In the genomic region with DNA sequence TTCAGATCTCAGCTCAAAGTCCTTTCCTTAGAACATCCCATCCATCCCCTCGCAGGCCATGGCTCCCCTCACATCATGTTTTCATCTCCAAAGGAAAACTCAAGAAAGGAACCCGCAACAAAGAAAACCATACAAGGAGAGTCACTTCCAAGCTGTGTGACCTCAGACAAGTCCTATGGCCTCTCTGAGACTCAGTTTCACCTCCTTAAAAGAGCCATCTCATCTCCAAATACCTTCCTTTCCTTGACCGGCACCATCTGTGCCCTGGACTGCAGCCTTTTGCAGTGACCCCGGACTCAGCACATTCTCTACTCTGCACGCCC, we compare ENCODE assay signal across 22 cellular contexts. TPM values are rescaled to one million over a fixed set of nuclear protein-coding genes. Genes with fewer than 3 reads are reported as not detected.
DNase-seq lines count a peak whose midpoint lies in the region; ATAC-seq, FAIRE-seq and TF ChIP-seq lines count a peak whose summit lies in the region.
"Had no signal": no experiment of that assay in that cellular context is flagged by ENCODE, and none has a peak within 500 bp of the region (broad histone marks: within the 10 kb centered on the region; RNA-seq: fewer than 3 reads in every experiment).

No MANE protein-coding gene starts in this region.

- H2BK15ac ChIP-seq in H9 (ENCODE audit: low read depth, low read length), result no peak overlapping the region
- peak overlapping the region; percentile 62; the same call in 1 of the 2 replicates for H2BK15ac ChIP-seq in H1 (ENCODE audit: low read length)

- H3K14ac ChIP-seq in H9 (ENCODE audit: insufficient read depth, low read length) (no peak overlapping the region), H1 (ENCODE audit: insufficient read length) (no peak overlapping the region)

- H4K8ac ChIP-seq in H9 (replicated peaks; ENCODE audit: insufficient read length, low read depth, low read length), result no peak overlapping the region
- peak overlapping the region; percentile 4; the same call in 1 of the 2 replicates for H4K8ac ChIP-seq in H1 (ENCODE audit: extremely low read depth, insufficient read depth, low read length)

- H3K9ac ChIP-seq in H9 (ENCODE audit: extremely low read depth, insufficient read length, low read length) (no peak overlapping the region), H1 (replicated peaks in 1 of 4; ENCODE audit: extremely low read depth in 1 of 4, low read depth in 3 of 4, low read length in 3 of 4) (no peak overlapping the region)
- H3K9ac ChIP-seq: BLaER1 treated with 17β-estradiol and CSF1 and Interleukin-3, amounts not matched to agents 10 nM and 100 nM; GM23248 had no signal

- TF ChIP-seq RAD21 in H1 (IDR thresholded peaks at IDR 0.05 in 1 of 2, conservative IDR thresholded peaks at IDR 0.05 in 1 of 2; ENCODE audit: low read depth in 2 of 2, low read length in 2 of 2), result no peak

- H3K56ac ChIP-seq in H9 (ENCODE audit: insufficient read length, low read depth, low read length) (no peak overlapping the region), H1 (replicated peaks; ENCODE audit: insufficient read length, low read depth, low read length) (no peak overlapping the region)

- POLR2A ChIA-PET in CD8-positive, alpha-beta T cell (lab: Charles Lee), result interaction anchor here (1.2 kb wide), 1 partner anchor 10 kb away, joined by 5 read pairs; a partner anchor contains a TSS
- POLR2A ChIA-PET in H1 (lab: Charles Lee; ENCODE audit: partially characterized antibody), result interaction anchor here (1.1 to 1.7 kb wide), 2 partner anchors 10 to 11 kb away, joined by 3 to 5 read pairs; a partner anchor contains a TSS

- no peak for ATAC-seq in CD8-positive, alpha-beta T cell
- ATAC-seq in GM19035 (IDR thresholded peaks at IDR 0.05; ENCODE audit: unreplicated experiment), result no peak

- H4K20me1 ChIP-seq in H9 (ENCODE audit: control insufficient read depth, insufficient read depth, insufficient read length) (no peaks in the 10 kb centered on the region), H1 (replicated peaks in 1 of 2; ENCODE audit: control insufficient read depth in 1 of 2, insufficient read depth in 2 of 2, low read length in 2 of 2) (peaks cover 0 to 4% of the 10 kb centered on the region in 2 experiments)
- H4K20me1 ChIP-seq: BLaER1 treated with 17β-estradiol and CSF1 and Interleukin-3, amounts not matched to agents 10 nM and 100 nM had no signal

- H2AFZ ChIP-seq in H9 (ENCODE audit: low read length) (no peak overlapping the region), H1 (ENCODE audit: low read length) (no peak overlapping the region)
- H2AFZ ChIP-seq: GM23248 had no signal

- H3K9me3 Mint-ChIP-seq in CD8-positive, alpha-beta T cell, result no peaks in the 10 kb centered on the region
- no peaks in the 10 kb centered on the region for H3K9me3 Mint-ChIP-seq in H9
- H3K9me3 Mint-ChIP-seq: HFFc6 had no signal

- H3K36me3 ChIP-seq in CD8-positive, alpha-beta T cell (ENCODE audit: insufficient read depth, low read length), result no peaks in the 10 kb centered on the region
- no peaks in the 10 kb centered on the region for H3K36me3 ChIP-seq in H1 (ENCODE audit: control insufficient read depth in 2 of 4, insufficient read depth in 4 of 4, low read length in 3 of 4)
- no peaks in the 10 kb centered on the region for H3K36me3 ChIP-seq in neutrophil
- no peaks in the 10 kb centered on the region for H3K36me3 ChIP-seq in H7 (replicated peaks; ENCODE audit: control insufficient read depth, insufficient read depth, low read length)
- H3K36me3 ChIP-seq: BLaER1 treated with 17β-estradiol and CSF1 and Interleukin-3, amounts not matched to agents 10 nM and 100 nM; Peyer's patch; SJSA1 had no signal

- H3K4me1 ChIP-seq in CD8-positive, alpha-beta T cell (ENCODE audit: insufficient read depth, low read length), result peaks cover 7% of the 10 kb centered on the region
- H3K4me1 ChIP-seq in H9 (ENCODE audit: insufficient read depth, low read length) (no peaks in the 10 kb centered on the region; the same call in 1 of the 2 replicates), H1 (replicated peaks in 1 of 4; ENCODE audit: control insufficient read depth in 3 of 4, insufficient read depth in 4 of 4, low read length in 3 of 4) (peaks cover 0 to 4% (median 2%) of the 10 kb centered on the region in 4 experiments; a peak in 3 of 7 replicates), neutrophil (ENCODE audit: control insufficient read depth in 1 of 2, insufficient read depth in 1 of 2, low read depth in 1 of 2, low read length in 1 of 2) (peaks cover 86 to 88% of the 10 kb centered on the region in 2 experiments)
- H3K4me1 ChIP-seq: SJSA1 had no signal

- no peak overlapping the region for H3K4me3 ChIP-seq in CD8-positive, alpha-beta T cell (ENCODE audit: low read depth, low read length)
- H3K4me3 ChIP-seq in H1 (ENCODE audit: extremely low read depth in 1 of 4, insufficient read depth in 2 of 4, low read depth in 3 of 4, low read length in 4 of 4) (no peak overlapping the region), neutrophil (ENCODE audit: low read depth in 1 of 2, low read length in 1 of 2) (no peak overlapping the region), H7 (ENCODE audit: insufficient read depth, low read depth, low read length) (no peak overlapping the region)
- H3K4me3 ChIP-seq: BLaER1 treated with 17β-estradiol and CSF1 and Interleukin-3, amounts not matched to agents 10 nM and 100 nM; GM23248; Peyer's patch; SJSA1 had no signal

- H3K4ac ChIP-seq in H9 (ENCODE audit: low read depth, low read length) (no peak overlapping the region), H1 (replicated peaks; ENCODE audit: insufficient read length, low read depth, low read length) (no peak overlapping the region)

- H4K91ac ChIP-seq in H9 (ENCODE audit: insufficient read length, low read depth, low read length), result no peak overlapping the region
- H4K91ac ChIP-seq in H1 (replicated peaks; ENCODE audit: insufficient read length, low read length), result no peak overlapping the region

- no peaks in the 10 kb centered on the region for H3K9me3 ChIP-seq in CD8-positive, alpha-beta T cell (ENCODE audit: low read length)
- no peaks in the 10 kb centered on the region for H3K9me3 ChIP-seq in H9 (ENCODE audit: control insufficient read depth, low read depth, low read length)
- H3K9me3 ChIP-seq in H1 (ENCODE audit: insufficient read depth in 2 of 2, low read depth in 1 of 2, low read length in 1 of 2), result no peaks in the 10 kb centered on the region
- no peaks in the 10 kb centered on the region for H3K9me3 ChIP-seq in neutrophil
- H3K9me3 ChIP-seq: BLaER1 treated with 17β-estradiol and CSF1 and Interleukin-3, amounts not matched to agents 10 nM and 100 nM; Peyer's patch; SJSA1 had no signal

- H3K27ac ChIP-seq in CD8-positive, alpha-beta T cell (ENCODE audit: low read depth, low read length), result no peak overlapping the region
- no peak overlapping the region for H3K27ac ChIP-seq in H9 (ENCODE audit: insufficient read length, low read depth, low read length)
- no peak overlapping the region for H3K27ac ChIP-seq in H1 (ENCODE audit: low read depth, low read length)
- peak overlapping the region; percentile 88 for H3K27ac ChIP-seq in neutrophil
- H3K27ac ChIP-seq: BLaER1 treated with 17β-estradiol and CSF1 and Interleukin-3, amounts not matched to agents 10 nM and 100 nM; GM23248; SJSA1 had no signal

- no CpG with 5 or more reads among the region's 5 CpGs for WGBS in H9 (ENCODE audit: extremely low coverage, insufficient read length, low lambda C conversion rate)
- 90% methylated on average over 5 of the region's 5 CpGs; no CpG with 5 or more reads in 1 of the 2 experiments for WGBS in H1 (ENCODE audit: extremely low coverage in 1 of 2, insufficient coverage in 1 of 2, insufficient read length in 1 of 2, insufficient replicate concordance in 2 of 2, low coverage in 1 of 2, low lambda C conversion rate in 2 of 2, missing lambda C conversion rate in 1 of 2), 2 experiments

- H2BK5ac ChIP-seq in H9 (ENCODE audit: insufficient read length, low read length) (no peak overlapping the region), H1 (ENCODE audit: low read depth, low read length) (no peak overlapping the region)

- no peak overlapping the region for H2BK12ac ChIP-seq in H9 (ENCODE audit: insufficient read length, low read depth, low read length)
- no peak overlapping the region for H2BK12ac ChIP-seq in H1 (ENCODE audit: low read depth, low read length)

- intact Hi-C loops in CD8-positive, alpha-beta T cell (cut with DNase I, micrococcal nuclease), result no loop called here

- no peak for TF ChIP-seq CTCF in CD8-positive, alpha-beta T cell (IDR thresholded peaks at IDR 0.05)
- TF ChIP-seq CTCF in H9 (conservative IDR thresholded peaks at IDR 0.05) (no peak), H1 (IDR thresholded peaks at IDR 0.05; ENCODE audit: control extremely low read depth in 1 of 3, insufficient read depth in 1 of 3, low read depth in 1 of 3, low read length in 3 of 3) (no peak), neutrophil (IDR thresholded peaks at IDR 0.05) (no peak)

- peaks cover 55% of the 10 kb centered on the region for H3K4me1 Mint-ChIP-seq in CD8-positive, alpha-beta T cell (ENCODE audit: low read depth)
- peaks cover 11 to 13% of the 10 kb centered on the region in 2 experiments for H3K4me1 Mint-ChIP-seq in H9

- H2BK20ac ChIP-seq in H9 (ENCODE audit: low read depth, low read length, poor library complexity, severe bottlenecking) (no peak overlapping the region), H1 (ENCODE audit: low read length) (no peak overlapping the region)

- no peak for TF ChIP-seq POLR2A in H1 (IDR thresholded peaks at IDR 0.05; ENCODE audit: control extremely low read depth in 1 of 2, low read depth in 2 of 2, low read length in 2 of 2)

- H2BK120ac ChIP-seq in H9 (ENCODE audit: low read depth, low read length, poor library complexity, severe bottlenecking) (no peak overlapping the region), H1 (replicated peaks; ENCODE audit: low read depth, low read length) (no peak overlapping the region)

- H3K79me1 ChIP-seq in H9 (ENCODE audit: insufficient read depth, low read depth, low read length, poor library complexity, severe bottlenecking), result no peaks in the 10 kb centered on the region
- H3K79me1 ChIP-seq in H1 (ENCODE audit: low read depth, low read length), result no peaks in the 10 kb centered on the region; the same call in none of the 2 replicates

- no peak overlapping the region for H2AK5ac ChIP-seq in H9 (ENCODE audit: insufficient read length, low read length)
- H2AK5ac ChIP-seq in H1 (ENCODE audit: low read depth, low read length), result peak overlapping the region; percentile 28; the same call in 1 of the 2 replicates

- peak overlapping the region; percentile 39 for H3K27ac Mint-ChIP-seq in CD8-positive, alpha-beta T cell
- H3K27ac Mint-ChIP-seq in H9, result peak overlapping the region; percentile 11 to 57 (median 45); a peak in 5 of 7 replicates
- H3K27ac Mint-ChIP-seq: HFFc6 had no signal

- H3K4me3 Mint-ChIP-seq in CD8-positive, alpha-beta T cell, result no peak overlapping the region
- H3K4me3 Mint-ChIP-seq in H9, result no peak overlapping the region
- H3K4me3 Mint-ChIP-seq: HFFc6 had no signal

- no peak for TF ChIP-seq EP300 in H1 (IDR thresholded peaks at IDR 0.05; ENCODE audit: borderline replicate concordance in 1 of 2, low read depth in 2 of 2, low read length in 2 of 2)

- H3T11ph ChIP-seq in H9 (ENCODE audit: low read length), result no peak overlapping the region

- no peaks in the 10 kb centered on the region for H3K27me3 Mint-ChIP-seq in CD8-positive, alpha-beta T cell (ENCODE audit: low read depth)
- no peaks in the 10 kb centered on the region for H3K27me3 Mint-ChIP-seq in H9 (ENCODE audit: low read depth)

- peaks cover 2% of the 10 kb centered on the region for H3K36me3 Mint-ChIP-seq in CD8-positive, alpha-beta T cell
- H3K36me3 Mint-ChIP-seq in H9 (ENCODE audit: insufficient read depth in 1 of 3, low read depth in 3 of 3), result peaks cover 0 to 1% (median 0%) of the 10 kb centered on the region in 3 experiments; a peak in 1 of 7 replicates

- H4K5ac ChIP-seq in H9 (ENCODE audit: insufficient read length, low read depth, low read length) (no peak overlapping the region), H1 (ENCODE audit: insufficient read length, low read depth, low read length) (no peak overlapping the region)

- no peak for FAIRE-seq in H1 (lab: Jason Lieb, UNC)
- FAIRE-seq: GM19239 had no signal

- CTCF ChIA-PET in CD8-positive, alpha-beta T cell (lab: Charles Lee), result interaction anchor here (1.2 to 1.3 kb wide), 3 partner anchors 9 to 12 kb away, joined by 3 to 4 read pairs (median 3); a partner anchor contains a TSS
- CTCF ChIA-PET in H1 (lab: Charles Lee; ENCODE audit: partially characterized antibody), result interaction anchor here (0.8 to 1.8 kb wide), 5 partner anchors 12 to 108 kb away, joined by 3 to 6 read pairs (median 6); no protein-coding TSS in a partner anchor

- H3K23ac ChIP-seq in H9 (ENCODE audit: insufficient read length, low read depth, low read length), result no peak overlapping the region
- H3K23ac ChIP-seq in H1 (ENCODE audit: insufficient read length), result no peak overlapping the region

- no peak overlapping the region for H3K18ac ChIP-seq in H9 (ENCODE audit: insufficient read length, low read depth, low read length)
- no peak overlapping the region for H3K18ac ChIP-seq in H1 (ENCODE audit: extremely low read depth, low read length)

- DNase-seq in CD8-positive, alpha-beta T cell, result no peak
- DNase-seq in H9 (no peak), H1 (ENCODE audit: low read depth in 1 of 2, low spot score in 2 of 2) (no peak), H7 (no peak), MV-4-11 (lab: John Stamatoyannopoulos, UW) (no peak)
- DNase-seq: COR-L47; DMS153; GF-D8; GM23248; HFFc6; IMR-90; MM.1S; NCI-H2081 treated with DMSO at 0.1 percent for 48 hours; NCI-H510A; NCI-H748 treated with DMSO at 0.1 percent for 48 hours; NK-92 treated with Interleukin-12 subunit alpha and Interleukin-12 subunit beta, amount 100 ng/mL, for 24 hours had no signal

- H3K4me2 ChIP-seq in H9 (ENCODE audit: insufficient read depth, insufficient read length, low read length), result no peak overlapping the region
- H3K4me2 ChIP-seq in H1 (ENCODE audit: insufficient read depth in 1 of 2, low read depth in 2 of 2, low read length in 2 of 2), result no peak overlapping the region
- H3K4me2 ChIP-seq: BLaER1 treated with 17β-estradiol and CSF1 and Interleukin-3, amounts not matched to agents 10 nM and 100 nM had no signal

- H3K27me3 ChIP-seq in CD8-positive, alpha-beta T cell (ENCODE audit: insufficient read depth, low read length), result no peaks in the 10 kb centered on the region
- H3K27me3 ChIP-seq in H9 (ENCODE audit: insufficient read depth, low read length), result no peaks in the 10 kb centered on the region
- no peaks in the 10 kb centered on the region; a peak in 1 of 7 replicates for H3K27me3 ChIP-seq in H1 (replicated peaks in 1 of 4; ENCODE audit: control insufficient read depth in 3 of 4, extremely low read depth in 1 of 4, insufficient read depth in 3 of 4, low read length in 3 of 4)
- no peaks in the 10 kb centered on the region for H3K27me3 ChIP-seq in neutrophil
- H3K27me3 ChIP-seq in H7 (ENCODE audit: control insufficient read depth, insufficient read depth, low read length), result no peaks in the 10 kb centered on the region
- H3K27me3 ChIP-seq: BLaER1 treated with 17β-estradiol and CSF1 and Interleukin-3, amounts not matched to agents 10 nM and 100 nM; Peyer's patch; SJSA1 had no signal

- H3K23me2 ChIP-seq in H9 (ENCODE audit: insufficient read length, low read depth, low read length, poor library complexity, severe bottlenecking), result no peaks in the 10 kb centered on the region
- H3K23me2 ChIP-seq in H1 (ENCODE audit: low read depth, low read length), result no peaks in the 10 kb centered on the region

- H3K79me2 ChIP-seq in H9 (ENCODE audit: insufficient read depth, low read length) (peaks cover 7% of the 10 kb centered on the region; the same call in 1 of the 2 replicates), H1 (ENCODE audit: control insufficient read depth in 1 of 2, insufficient read depth in 2 of 2, low read length in 2 of 2) (peaks cover 0 to 6% of the 10 kb centered on the region in 2 experiments; a peak in 2 of 4 replicates)

RNA-seq across cellular contexts. Expression of a gene that starts 10.7 kb away (rescaled TPM):
- total RNA-seq in CD8-positive, alpha-beta T cell, result 1 to 10 TPM; 6.4 to 6.7 TPM
- total RNA-seq in H9 (2021), result 15.5 and 15.8 TPM in 2 replicates
- 26.2 and 27.9 TPM in 2 replicates for total RNA-seq in H1 (2021; fragmentation: NEBNext Ultra II Directional; extraction: Animal tissue kit (Norgen Biotek cat#: 25700))
- 13.7 and 15.3 TPM in 2 replicates for polyA plus RNA-seq in H1 (2011; rRNA removed)
- 17.8 TPM for polyA plus RNA-seq in H1 (2011; cell fraction: cytosol; rRNA removed)
- 10.6 TPM for polyA plus RNA-seq in H1 (2011; cell fraction: nucleus; rRNA removed)
- polyA plus RNA-seq in H1 (2012, experiment 1 of 2), result 13.2 to 15.8 TPM (median 13.7 TPM) in 4 replicates
- 5.4 TPM for polyA plus RNA-seq in H1 (2012, experiment 2 of 2)
- polyA plus RNA-seq in H1 (2013, experiment 1 of 2), result 25.8 TPM
- polyA plus RNA-seq in H1 (2013, experiment 2 of 2), result 26.8 TPM
- polyA minus RNA-seq in H1 (2011; rRNA and poly(A)+ RNA removed), result 26.1 and 31.3 TPM in 2 replicates
- 13.2 TPM for polyA minus RNA-seq in H1 (2011; cell fraction: cytosol; rRNA and poly(A)+ RNA removed)
- polyA minus RNA-seq in H1 (2011; cell fraction: nucleus; rRNA and poly(A)+ RNA removed), result 8.3 TPM
- 30.5 and 32.1 TPM in 2 replicates for total RNA-seq in H7 (2014; rRNA removed; shearing (Covaris generic))
